Comparison of ENCODE assay signal across 14 cellular contexts in the genomic region with DNA sequence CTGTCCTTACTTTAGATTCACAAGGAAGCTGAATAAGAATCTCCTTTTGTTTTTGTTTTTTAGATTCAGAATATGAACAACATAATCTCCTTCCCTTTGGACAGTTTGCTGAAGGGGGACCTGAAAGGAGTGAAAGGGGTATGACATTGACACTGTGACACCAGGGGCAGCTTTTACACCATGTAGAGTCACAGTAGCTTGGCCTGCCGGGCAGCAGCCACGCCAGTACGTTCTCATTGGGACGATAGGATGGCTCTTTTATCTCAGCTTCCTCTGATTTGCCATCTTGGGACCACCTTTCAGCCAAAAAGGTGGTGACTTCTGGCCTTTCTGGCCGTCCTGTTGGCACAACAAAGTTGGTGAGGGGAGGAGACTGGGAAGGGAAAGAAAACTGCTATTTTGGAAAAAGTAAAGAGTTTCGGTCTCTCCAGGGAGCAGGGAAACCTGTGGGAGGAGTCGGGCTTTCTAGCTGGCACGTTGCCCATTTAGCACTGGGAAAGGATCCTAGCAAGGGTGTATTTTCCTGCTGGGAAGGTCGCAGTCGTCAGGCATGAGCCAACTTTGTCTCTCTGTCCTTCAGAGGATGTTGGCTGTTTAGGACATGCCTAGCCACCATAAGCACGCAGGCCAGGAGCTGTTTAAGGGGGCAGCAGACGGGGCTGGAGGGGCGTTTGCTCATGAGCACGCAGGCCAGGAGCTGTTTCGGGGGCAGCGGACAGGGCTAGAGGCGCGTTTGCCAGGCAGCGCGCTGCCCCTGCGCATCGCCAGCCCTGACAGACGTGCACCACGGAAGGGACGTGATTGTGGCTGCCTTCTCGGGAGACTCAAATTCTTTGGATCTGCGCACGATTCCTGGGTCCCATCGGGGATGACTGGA.
DNase-seq lines count a peak whose midpoint lies in the region; ATAC-seq and TF ChIP-seq lines count a peak whose summit lies in the region.
"Had no signal": no experiment of that assay in that cellular context is flagged by ENCODE, and none has a peak within 500 bp of the region (broad histone marks: within the 10 kb centered on the region; RNA-seq: fewer than 3 reads in every experiment).

No MANE protein-coding gene starts in this region.

- H3K4me3 Mint-ChIP-seq in MCF 10A (ENCODE audit: unreplicated experiment) = no peak overlapping the region
- H3K4me3 Mint-ChIP-seq: activated T-cell treated with anti-CD3 and anti-CD28 coated beads, Interleukin-2, amount 50 U/mL, for 24 hours; brain; HFFc6 had no signal

- H3K4me1 ChIP-seq in breast epithelium (peaks cover 0 to 4% of the 10 kb centered on the region in 2 donors), muscle layer of duodenum (ENCODE audit: control insufficient read depth in 1 of 2, insufficient read depth in 2 of 2, low read length in 2 of 2) (peaks cover 6 to 15% of the 10 kb centered on the region in 2 donors), aorta (ENCODE audit: control insufficient read depth in 1 of 2, insufficient read depth in 2 of 2, low read length in 2 of 2) (no peaks in the 10 kb centered on the region)
- H3K4me1 ChIP-seq: SJSA1 had no signal

- H3K27ac ChIP-seq in breast epithelium (peak overlapping the region; percentile 69 to 82), muscle layer of duodenum (ENCODE audit: low read length) (peak overlapping the region; percentile 52), aorta (ENCODE audit: low read depth in 1 of 2, low read length in 2 of 2) (peak overlapping the region in 1 of 2 donors; percentile 43)
- H3K27ac ChIP-seq: SJSA1 had no signal

- no TSS peak for BruUV-seq in MCF 10A (replicated peaks; lab: Mats Ljungman, UMichigan)

- H3K4me3 ChIP-seq in breast epithelium = peak overlapping the region in 2 of 3 donors; percentile 23 to 49
- no peak overlapping the region for H3K4me3 ChIP-seq in fibroblast of the aortic adventitia (ENCODE audit: low read depth, low read length)
- peak overlapping the region; percentile 11 to 21 for H3K4me3 ChIP-seq in muscle layer of duodenum (ENCODE audit: low read depth in 1 of 2, low read length in 2 of 2)
- no peak overlapping the region for H3K4me3 ChIP-seq in aorta (ENCODE audit: low read length in 2 of 2)
- H3K4me3 ChIP-seq: SJSA1 had no signal

- TF ChIP-seq CTCF in breast epithelium (IDR thresholded peaks at IDR 0.05) (no peak), MCF 10A (IDR thresholded peaks at IDR 0.05; ENCODE audit: unreplicated experiment) (no peak), fibroblast of the aortic adventitia (IDR thresholded peaks at IDR 0.05; ENCODE audit: insufficient read depth, low read length) (no peak)

- no peaks in the 10 kb centered on the region for H3K9me3 ChIP-seq in breast epithelium
- H3K9me3 ChIP-seq in muscle layer of duodenum (ENCODE audit: control insufficient read depth in 1 of 2, low read length in 2 of 2) = no peaks in the 10 kb centered on the region
- no peaks in the 10 kb centered on the region for H3K9me3 ChIP-seq in aorta (ENCODE audit: control insufficient read depth, low read length)
- H3K9me3 ChIP-seq: SJSA1 had no signal

- H3K27me3 ChIP-seq in breast epithelium = no peaks in the 10 kb centered on the region
- H3K27me3 ChIP-seq in muscle layer of duodenum (ENCODE audit: low read depth, low read length) = no peaks in the 10 kb centered on the region
- H3K27me3 ChIP-seq in aorta (ENCODE audit: control insufficient read depth in 1 of 2, insufficient read depth in 2 of 2, low read length in 1 of 2) = no peaks in the 10 kb centered on the region
- H3K27me3 ChIP-seq: SJSA1 had no signal

- peaks cover 10% of the 10 kb centered on the region for H3K4me1 Mint-ChIP-seq in MCF 10A (ENCODE audit: insufficient read depth, unreplicated experiment)
- H3K4me1 Mint-ChIP-seq: brain had no signal

- POLR2A ChIA-PET in MCF 10A (lab: Yijun Ruan, JAX) = interaction anchor here (0.6 kb wide), 1 partner anchor 9 kb away, joined by 3 read pairs; no protein-coding TSS in a partner anchor

- ATAC-seq in aorta (ENCODE audit: low FRiP score) (peak; percentile 47), HG02642 (IDR thresholded peaks at IDR 0.05; ENCODE audit: poor library complexity, unreplicated experiment) (no peak), HG02852 (IDR thresholded peaks at IDR 0.05; ENCODE audit: unreplicated experiment) (no peak)

- no peaks in the 10 kb centered on the region for H3K9me3 Mint-ChIP-seq in MCF 10A (ENCODE audit: unreplicated experiment)
- H3K9me3 Mint-ChIP-seq: activated T-cell treated with anti-CD3 and anti-CD28 coated beads, Interleukin-2, amount 50 U/mL, for 24 hours; brain; HFFc6 had no signal

- CTCF ChIA-PET in MCF 10A (lab: Yijun Ruan, JAX) = interaction anchor here (0.7 to 1.4 kb wide), 5 partner anchors 9 to 176 kb away, joined by 3 to 5 read pairs (median 3); no protein-coding TSS in a partner anchor

- H3K27me3 Mint-ChIP-seq in MCF 10A (ENCODE audit: insufficient read depth, unreplicated experiment) = no peaks in the 10 kb centered on the region
- H3K27me3 Mint-ChIP-seq: activated T-cell treated with anti-CD3 and anti-CD28 coated beads, Interleukin-2, amount 50 U/mL, for 24 hours; brain; progenitor cell of endocrine pancreas had no signal

- H3K27ac Mint-ChIP-seq in MCF 10A (ENCODE audit: low read depth, unreplicated experiment) = no peak overlapping the region
- H3K27ac Mint-ChIP-seq: activated T-cell treated with anti-CD3 and anti-CD28 coated beads, Interleukin-2, amount 50 U/mL, for 24 hours; HFFc6; progenitor cell of endocrine pancreas had no signal

- DNase-seq in breast epithelium (ENCODE audit: low spot score in 2 of 2) (no peak), MCF 10A (ENCODE audit: unreplicated experiment) (no peak), fibroblast of the aortic adventitia (ENCODE audit: low read depth) (peak; percentile 68), aorta (peak; percentile 80 to 84), OCI-M2 (lab: John Stamatoyannopoulos, UW; ENCODE audit: unreplicated experiment) (no peak)
- DNase-seq: activated T-cell treated with anti-CD3 and anti-CD28 coated beads, Interleukin-2, amount 50 U/mL, for 24 hours; HFFc6; Karpas-422 had no signal

- WGBS in aorta, 2 donors = 43 to 46% methylated on average over 29 of the region's 29 CpGs

- TF ChIP-seq POLR2A in breast epithelium (IDR thresholded peaks at IDR 0.05) = no peak

- H3K36me3 ChIP-seq in breast epithelium (no peaks in the 10 kb centered on the region), muscle layer of duodenum (ENCODE audit: control insufficient read depth in 1 of 2, insufficient read depth in 2 of 2, low read length in 2 of 2) (peaks cover 9% of the 10 kb centered on the region in 2 donors), aorta (ENCODE audit: control insufficient read depth in 1 of 2, insufficient read depth in 2 of 2, low read length in 1 of 2) (no peaks in the 10 kb centered on the region)

- intact Hi-C loops in breast epithelium (cut with DNase I; ENCODE audit: low total_unique reads) (loop anchor here (10.0 kb wide), 1 partner anchor 114 kb away; the partner anchor contains the start of gene ASAP2), MCF 10A (cut with micrococcal nuclease) (no loop called here), aorta (cut with DNase I) (no loop called here)

- peaks cover 32% of the 10 kb centered on the region for H3K36me3 Mint-ChIP-seq in MCF 10A (ENCODE audit: insufficient read depth, unreplicated experiment)

Comparison
In these comparisons a context has a peak if more than half of its experiments do, and no peak if none do; other contexts are left out.
1. DNase-seq: peak in fibroblast of the aortic adventitia (single experiment) and aorta (2 of 2); none in breast epithelium (0 of 2), MCF 10A (single experiment) and OCI-M2 (single experiment).
2. H3K4me3 ChIP-seq: peak in breast epithelium (2 of 3) and muscle layer of duodenum (2 of 2); none in fibroblast of the aortic adventitia (single experiment) and aorta (0 of 2).